Comparison of ENCODE assay signal across 27 cellular contexts in genomic region chr3:73536336-73536895, GRCh38.
DNase-seq lines count a peak whose midpoint lies in the region; ATAC-seq and TF ChIP-seq lines count a peak whose summit lies in the region.
"Had no signal": no experiment of that assay in that cellular context is flagged by ENCODE, and none has a peak within 500 bp of the region (broad histone marks: within the 10 kb centered on the region; RNA-seq: fewer than 3 reads in every experiment).

No MANE protein-coding gene starts in this region.

- TF ChIP-seq CTCF in left ventricle myocardium inferior (IDR thresholded peaks at IDR 0.05; ENCODE audit: borderline replicate concordance) (no peak), heart left ventricle (IDR thresholded peaks at IDR 0.05) (no peak), esophagus squamous epithelium (IDR thresholded peaks at IDR 0.05) (no peak)
- TF ChIP-seq CTCF in activated CD8-positive, alpha-beta T cell treated with anti-CD3 and anti-CD28 coated beads for 36 hours (IDR thresholded peaks at IDR 0.05) = no peak

- H3K36me3 ChIP-seq in left ventricle myocardium inferior (no peaks in the 10 kb centered on the region), heart left ventricle (no peaks in the 10 kb centered on the region), muscle layer of duodenum (ENCODE audit: control insufficient read depth in 1 of 2, insufficient read depth in 2 of 2, low read length in 2 of 2) (no peaks in the 10 kb centered on the region), esophagus squamous epithelium (no peaks in the 10 kb centered on the region)

- ATAC-seq in heart left ventricle (no peak), sciatic nerve (peak; percentile 58), HG02678 (IDR thresholded peaks at IDR 0.05; ENCODE audit: unreplicated experiment) (no peak)
- ATAC-seq in activated CD8-positive, alpha-beta T cell treated with anti-CD3 and anti-CD28 coated beads for 36 hours = no peak

- POLR2A ChIA-PET in activated CD8-positive, alpha-beta T cell treated with anti-CD3 and anti-CD28 coated beads for 36 hours (lab: Charles Lee) = no interaction called here

- CTCF ChIA-PET in activated CD8-positive, alpha-beta T cell treated with anti-CD3 and anti-CD28 coated beads for 36 hours (lab: Charles Lee) = interaction anchor here (0.5 kb wide), 1 partner anchor 389 kb away, joined by 3 read pairs; no protein-coding TSS in a partner anchor

- no peak overlapping the region for H3K4me3 Mint-ChIP-seq in activated CD8-positive, alpha-beta T cell treated with anti-CD3 and anti-CD28 coated beads for 36 hours
- H3K4me3 Mint-ChIP-seq: CD8-positive, alpha-beta memory T cell had no signal

- H3K4me1 ChIP-seq in left ventricle myocardium inferior (peaks cover 60% of the 10 kb centered on the region), heart left ventricle (peaks cover 0 to 60% (median 10%) of the 10 kb centered on the region in 12 donors), muscle layer of duodenum (ENCODE audit: control insufficient read depth in 1 of 2, insufficient read depth in 2 of 2, low read length in 2 of 2) (peaks cover 24 to 27% of the 10 kb centered on the region in 2 donors), esophagus squamous epithelium (peaks cover 3 to 10% (median 6%) of the 10 kb centered on the region in 3 donors)

- H3K9me3 ChIP-seq in left ventricle myocardium inferior (replicated peaks) = no peaks in the 10 kb centered on the region
- H3K9me3 ChIP-seq in heart left ventricle = no peaks in the 10 kb centered on the region
- no peaks in the 10 kb centered on the region for H3K9me3 ChIP-seq in muscle layer of duodenum (ENCODE audit: control insufficient read depth in 1 of 2, low read length in 2 of 2)
- H3K9me3 ChIP-seq in esophagus squamous epithelium = no peaks in the 10 kb centered on the region
- H3K9me3 ChIP-seq: SK-N-SH had no signal

- no peaks in the 10 kb centered on the region for H3K27me3 ChIP-seq in left ventricle myocardium inferior (ENCODE audit: low read depth)
- no peaks in the 10 kb centered on the region for H3K27me3 ChIP-seq in heart left ventricle
- H3K27me3 ChIP-seq in muscle layer of duodenum (ENCODE audit: low read depth, low read length) = no peaks in the 10 kb centered on the region
- H3K27me3 ChIP-seq in esophagus squamous epithelium = no peaks in the 10 kb centered on the region

- no peaks in the 10 kb centered on the region for H3K4me1 Mint-ChIP-seq in activated CD8-positive, alpha-beta T cell treated with anti-CD3 and anti-CD28 coated beads for 36 hours (ENCODE audit: low read depth)
- H3K4me1 Mint-ChIP-seq: CD8-positive, alpha-beta memory T cell had no signal

- H3K4me3 ChIP-seq in left ventricle myocardium inferior (no peak overlapping the region), heart left ventricle (no peak overlapping the region), muscle layer of duodenum (ENCODE audit: low read depth in 1 of 2, low read length in 2 of 2) (no peak overlapping the region), esophagus squamous epithelium (no peak overlapping the region)

- DNase-seq in left ventricle myocardium inferior (no peak), heart left ventricle (no peak), sciatic nerve (ENCODE audit: low spot score) (no peak), esophagus squamous epithelium (lab: John Stamatoyannopoulos, UW) (no peak), mucosa of gallbladder (ENCODE audit: low spot score) (no peak)
- DNase-seq in activated CD8-positive, alpha-beta T cell treated with anti-CD3 and anti-CD28 coated beads for 36 hours = no peak
- DNase-seq: ACHN; AML-193; CD8-positive, alpha-beta memory T cell; EL; GF-D8; MM.1S; NCI-H1048; NCI-H1417 treated with DMSO at 0.1 percent for 48 hours; NCI-H187 treated with DMSO at 0.1 percent for 48 hours; NCI-H2107; NCI-H2227 treated with DMSO at 0.1 percent for 48 hours; NCI-H510A treated with DMSO at 0.1 percent for 48 hours; NCI-H774; NK-92 treated with Interleukin-12 subunit alpha and Interleukin-12 subunit beta, amount 100 ng/mL, for 24 hours; SHP77 treated with DMSO at 0.1 percent for 48 hours; SK-N-SH had no signal

- whole genome bisulfite sequencing in heart left ventricle, 4 donors = 77 to 85% (median 79%) methylated on average over 4 of the region's 4 CpGs
- 68 to 90% methylated on average over 4 of the region's 4 CpGs for WGBS in esophagus squamous epithelium, 2 donors

- H3K27ac ChIP-seq in left ventricle myocardium inferior (replicated peaks) (peak overlapping the region; percentile 42), heart left ventricle (peak overlapping the region in 1 of 12 donors; percentile 32), muscle layer of duodenum (ENCODE audit: low read length) (peak overlapping the region; percentile 5), esophagus squamous epithelium (no peak overlapping the region)
- H3K27ac ChIP-seq: 22Rv1, C4-2B, RWPE1 had no signal

- no peak overlapping the region for H3K27ac Mint-ChIP-seq in activated CD8-positive, alpha-beta T cell treated with anti-CD3 and anti-CD28 coated beads for 36 hours
- H3K27ac Mint-ChIP-seq: CD8-positive, alpha-beta memory T cell had no signal

- H3K27me3 Mint-ChIP-seq in activated CD8-positive, alpha-beta T cell treated with anti-CD3 and anti-CD28 coated beads for 36 hours = no peaks in the 10 kb centered on the region
- H3K27me3 Mint-ChIP-seq: CD8-positive, alpha-beta memory T cell had no signal

- H3K36me3 Mint-ChIP-seq in activated CD8-positive, alpha-beta T cell treated with anti-CD3 and anti-CD28 coated beads for 36 hours (ENCODE audit: low read depth) = no peaks in the 10 kb centered on the region
- H3K36me3 Mint-ChIP-seq: CD8-positive, alpha-beta memory T cell had no signal

- H3K9me3 Mint-ChIP-seq in activated CD8-positive, alpha-beta T cell treated with anti-CD3 and anti-CD28 coated beads for 36 hours = no peaks in the 10 kb centered on the region

- intact Hi-C loops in left ventricle myocardium inferior (cut with micrococcal nuclease) (no loop called here), heart left ventricle (cut with DNase I) (no loop called here), sciatic nerve (cut with DNase I) (no loop called here), esophagus squamous epithelium (cut with DNase I) (no loop called here)
- intact Hi-C loops in activated CD8-positive, alpha-beta T cell treated with anti-CD3 and anti-CD28 coated beads for 36 hours (cut with micrococcal nuclease) = no loop called here

- TF ChIP-seq POLR2A in heart left ventricle (IDR thresholded peaks at IDR 0.05) (no peak), esophagus squamous epithelium (IDR thresholded peaks at IDR 0.05) (no peak)

Comparison
In these comparisons a context has a peak if more than half of its experiments do, and no peak if none do; other contexts are left out.
1. H3K27ac ChIP-seq: peak in left ventricle myocardium inferior (single experiment) and muscle layer of duodenum (single experiment); none in esophagus squamous epithelium (0 of 4).